ENCODE assay signal across 8 cellular contexts in genomic region chr20:25408170-25408547, GRCh38. TPM values are rescaled to one million over a fixed set of nuclear protein-coding genes. Genes with fewer than 3 reads are reported as not detected.
DNase-seq lines count a peak whose midpoint lies in the region; ATAC-seq and TF ChIP-seq lines count a peak whose summit lies in the region.

No MANE protein-coding gene starts in this region.

- H3K9me3 ChIP-seq in SJSA1 (replicated peaks), result peaks cover 6% of the 10 kb centered on the region; the same call in 1 of the 2 replicates

- H3K9me2 ChIP-seq in GM23338 (ENCODE audit: insufficient read depth), result peaks cover 7% of the 10 kb centered on the region; the same call in 1 of the 2 replicates

- peak overlapping the region; percentile 97 for H3K27ac Mint-ChIP-seq in GM23338

- H3K27ac ChIP-seq in GM23338 (ENCODE audit: low read depth) (peak overlapping the region; percentile 95), SJSA1 (peak overlapping the region; percentile 80)

- H3K36me3 Mint-ChIP-seq in GM23338 (ENCODE audit: low read depth), result peaks cover 32% of the 10 kb centered on the region

- H4K20me1 ChIP-seq in GM23338 (replicated peaks; ENCODE audit: insufficient read depth), result peaks cover 25% of the 10 kb centered on the region

- peak overlapping the region; percentile 95 for H3K4me3 Mint-ChIP-seq in GM23338

- no peak for DNase-seq in GM23338 (ENCODE audit: low spot score)
- no peak for DNase-seq in SJSA1 (ENCODE audit: low read depth in 1 of 2, low spot score in 2 of 2)
- DNase-seq in fibroblast of the aortic adventitia (ENCODE audit: low read depth), result no peak
- DNase-seq in skeletal muscle cell (ENCODE audit: low read depth), result no peak
- no peak for DNase-seq in ureter (ENCODE audit: low spot score)
- no peak for DNase-seq in NCI-H187 (lab: John Stamatoyannopoulos, UW)
- DNase-seq in NCI-H2171 treated with DMSO at 0.1 percent for 48 hours (lab: John Stamatoyannopoulos, UW), result no peak
- DNase-seq in 8988T, result no peak

- TF ChIP-seq CTCF in GM23338 (conservative IDR thresholded peaks at IDR 0.05; ENCODE audit: low read depth in 2 of 2), result no peak
- TF ChIP-seq CTCF in fibroblast of the aortic adventitia (IDR thresholded peaks at IDR 0.05; ENCODE audit: insufficient read depth, low read length), result no peak

- H3F3A ChIP-seq in GM23338 (replicated peaks; ENCODE audit: low read depth), result peaks cover 4% of the 10 kb centered on the region; the same call in 1 of the 2 replicates

- H3K27me3 ChIP-seq in GM23338 (ENCODE audit: insufficient read depth) (no peaks in the 10 kb centered on the region), SJSA1 (replicated peaks) (no peaks in the 10 kb centered on the region)

- H3K4me3 ChIP-seq in GM23338 (peak overlapping the region; percentile 95), SJSA1 (peak overlapping the region; percentile 73), fibroblast of the aortic adventitia (ENCODE audit: low read depth, low read length) (peak overlapping the region; percentile 91), skeletal muscle cell (ENCODE audit: low read depth, low read length) (peak overlapping the region; percentile 81)

- peaks cover 19% of the 10 kb centered on the region for H3K27me3 Mint-ChIP-seq in GM23338 (ENCODE audit: insufficient read depth, low read depth, poor library complexity)

- peaks cover 18% of the 10 kb centered on the region for H3K9me3 Mint-ChIP-seq in GM23338

- H3K4me1 Mint-ChIP-seq in GM23338, result peaks cover 15% of the 10 kb centered on the region

- peak overlapping the region; percentile 97 for H3K4me2 ChIP-seq in GM23338

- H3K36me3 ChIP-seq in GM23338 (ENCODE audit: insufficient read depth), result peaks cover 15% of the 10 kb centered on the region; the same call in 1 of the 2 replicates
- H3K36me3 ChIP-seq in SJSA1, result peaks cover 32% of the 10 kb centered on the region

- H3K4me1 ChIP-seq in GM23338 (ENCODE audit: insufficient read depth), result peaks cover 11% of the 10 kb centered on the region
- H3K4me1 ChIP-seq in SJSA1 (replicated peaks), result peaks cover 14% of the 10 kb centered on the region

- ATAC-seq in GM23338, result no peak

- peak overlapping the region; percentile 67; the same call in 1 of the 2 replicates for H2AFZ ChIP-seq in GM23338

- H3K79me2 ChIP-seq in GM23338 (replicated peaks; ENCODE audit: insufficient read depth), result peaks cover 55% of the 10 kb centered on the region

TF ChIP-seq in GM23338, 12 proteins besides CTCF, POLR2A, EP300 and RAD21 (continues in another document):
- TF ChIP-seq REST (IDR thresholded peaks at IDR 0.05; ENCODE audit: unreplicated experiment) (no peak), CREB1 (CRISPR knock-in tag; IDR thresholded peaks at IDR 0.05; ENCODE audit: low read depth) (no peak), JUNB (IDR thresholded peaks at IDR 0.05; ENCODE audit: unreplicated experiment) (no peak), ETS1 (IDR thresholded peaks at IDR 0.05) (no peak), POLR2AphosphoS5 (IDR thresholded peaks at IDR 0.05; ENCODE audit: low read depth) (no peak), STAT1 (IDR thresholded peaks at IDR 0.05; ENCODE audit: unreplicated experiment) (no peak), ZNF114 (CRISPR knock-in tag; IDR thresholded peaks at IDR 0.05) (no peak), EZH2phosphoT487 (IDR thresholded peaks at IDR 0.05; ENCODE audit: unreplicated experiment) (no peak), NANOG (IDR thresholded peaks at IDR 0.05; ENCODE audit: borderline replicate concordance) (no peak), EZH2 (IDR thresholded peaks at IDR 0.05; ENCODE audit: low read depth, unreplicated experiment) (no peak), ZNF331 (CRISPR knock-in tag; IDR thresholded peaks at IDR 0.05; ENCODE audit: low read depth) (no peak)

RNA-seq across cellular contexts. Expression of gene GINS1, which starts 0.7 kb away (rescaled TPM):
- 62.5 and 65.4 TPM in 2 replicates for total RNA-seq in GM23338 (2014; rRNA removed; shearing (Covaris generic))
- 31.7 and 32.0 TPM in 2 replicates for polyA plus RNA-seq in GM23338 (2016; fragmentation: Nextera tagmentation; extraction: Ambion mirVana)
- 42.5 and 49.5 TPM in 2 replicates for total RNA-seq in SJSA1 (2014; rRNA removed; shearing (Covaris generic))
- 7.9 and 15.9 TPM in 2 replicates for total RNA-seq in fibroblast of the aortic adventitia (ENCODE audit: low replicate concordance)
- total RNA-seq in ureter, result 3.8 TPM

RNA-seq across cellular contexts. Expression of gene ABHD12, which starts 17.5 kb away (rescaled TPM):
- total RNA-seq in GM23338 (2014; rRNA removed; shearing (Covaris generic)), result 57.8 and 63.8 TPM in 2 replicates
- polyA plus RNA-seq in GM23338 (2016; fragmentation: Nextera tagmentation; extraction: Ambion mirVana), result 40.2 and 40.8 TPM in 2 replicates
- 70.9 and 117 TPM in 2 replicates for total RNA-seq in SJSA1 (2014; rRNA removed; shearing (Covaris generic))
- total RNA-seq in fibroblast of the aortic adventitia (ENCODE audit: low replicate concordance) (24.0 and 25.9 TPM in 2 replicates), ureter (105 TPM)
